Comparison of ENCODE assay signal across 16 cellular contexts in genomic region chr4:22235798-22236197, GRCh38.
DNase-seq lines count a peak whose midpoint lies in the region; ATAC-seq and TF ChIP-seq lines count a peak whose summit lies in the region.
"Had no signal": no experiment of that assay in that cellular context is flagged by ENCODE, and none has a peak within 500 bp of the region (broad histone marks: within the 10 kb centered on the region; RNA-seq: fewer than 3 reads in every experiment).

No MANE protein-coding gene starts in this region.

- H3F3A ChIP-seq in PC-3 (ENCODE audit: low read length, unreplicated experiment) = no peaks in the 10 kb centered on the region

- H3K36me3 ChIP-seq in heart right ventricle (no peaks in the 10 kb centered on the region), osteoblast (ENCODE audit: insufficient read depth, low read length) (no peaks in the 10 kb centered on the region), PC-3 (ENCODE audit: low read depth, low read length) (no peaks in the 10 kb centered on the region)

- H4K20me1 ChIP-seq in osteoblast (ENCODE audit: insufficient read depth, low read length) (no peaks in the 10 kb centered on the region), PC-3 (ENCODE audit: low read length) (no peaks in the 10 kb centered on the region)

- H3K4me2 ChIP-seq in osteoblast (ENCODE audit: insufficient read depth, low read length) = no peak overlapping the region
- no peak overlapping the region for H3K4me2 ChIP-seq in PC-3 (ENCODE audit: low read length)
- H3K4me2 ChIP-seq: KMS-11 had no signal

- H3K79me2 ChIP-seq in osteoblast (ENCODE audit: insufficient read depth, low read length) (no peaks in the 10 kb centered on the region), PC-3 (ENCODE audit: low read length) (no peaks in the 10 kb centered on the region)

- H3K9me2 ChIP-seq in PC-3 (replicated peaks; ENCODE audit: low read length) = no peaks in the 10 kb centered on the region

- ATAC-seq in heart right ventricle (peak in 7 of 8 donors; percentile 34 to 93 (median 55)), PC-3 (no peak), GM21367 (IDR thresholded peaks at IDR 0.05; ENCODE audit: unreplicated experiment) (no peak)
- ATAC-seq: GM12878 had no signal

- DNase-seq in D341Med (ENCODE audit: low spot score) (peak; percentile 69), DMS 273 (lab: John Stamatoyannopoulos, UW; ENCODE audit: unreplicated experiment) (peak; percentile 53), NCI-H69 (lab: John Stamatoyannopoulos, UW) (peak; percentile 12), heart right ventricle (peak; percentile 31 to 62), osteoblast (ENCODE audit: insufficient read length, low spot score, missing footprints) (no peak), PC-3 (no peak)
- DNase-seq: CD4-positive, CD25-positive, alpha-beta regulatory T cell; DND-41; IMR-90; NCI-H1092 treated with DMSO at 0.1 percent for 48 hours; NCI-H1436 treated with DMSO at 0.1 percent for 48 hours; NCI-H2029; NCI-H774 had no signal

- H3K9me3 ChIP-seq in heart right ventricle = no peaks in the 10 kb centered on the region
- H3K9me3 ChIP-seq in osteoblast (ENCODE audit: low read depth, low read length) = no peaks in the 10 kb centered on the region
- no peaks in the 10 kb centered on the region for H3K9me3 ChIP-seq in PC-3 (ENCODE audit: low read length)

- 40 to 44% methylated on average over 9 of the region's 9 CpGs for WGBS in heart right ventricle, 2 donors

- no peak overlapping the region for H3K9ac ChIP-seq in PC-3 (ENCODE audit: low read length)
- H3K9ac ChIP-seq: KMS-11 had no signal

- H3K4me3 ChIP-seq in heart right ventricle (no peak overlapping the region), osteoblast (ENCODE audit: insufficient read depth, low read length) (no peak overlapping the region), PC-3 (ENCODE audit: low read length) (no peak overlapping the region)
- H3K4me3 ChIP-seq: GM12878 had no signal

- CTCF ChIA-PET in PC-3 (lab: Charles Lee) = no interaction called here

- POLR2A ChIA-PET in PC-3 (lab: Charles Lee; ENCODE audit: unreplicated experiment) = no interaction called here

- peaks cover 0 to 4% (median 0%) of the 10 kb centered on the region in 9 donors for H3K4me1 ChIP-seq in heart right ventricle
- peaks cover 6% of the 10 kb centered on the region for H3K4me1 ChIP-seq in osteoblast (ENCODE audit: insufficient read depth, low read length)
- H3K4me1 ChIP-seq in PC-3 (ENCODE audit: insufficient read depth, low read length) = no peaks in the 10 kb centered on the region

- no peak for TF ChIP-seq CTCF in heart right ventricle (IDR thresholded peaks at IDR 0.05)
- no peak for TF ChIP-seq CTCF in osteoblast (IDR thresholded peaks at IDR 0.05; ENCODE audit: extremely low read depth, low read depth, low read length)
- TF ChIP-seq CTCF in PC-3 (conservative IDR thresholded peaks at IDR 0.05; ENCODE audit: low read depth, low read length) = no peak

- H2AFZ ChIP-seq in osteoblast (ENCODE audit: low read length) (no peak overlapping the region), PC-3 (ENCODE audit: low read length) (no peak overlapping the region)

- H3K27me3 ChIP-seq in heart right ventricle (peaks cover 0 to 10% (median 0%) of the 10 kb centered on the region in 7 donors), osteoblast (ENCODE audit: insufficient read depth, low read length) (peaks cover 3% of the 10 kb centered on the region), PC-3 (ENCODE audit: low read length) (no peaks in the 10 kb centered on the region)

- H3K27ac ChIP-seq in heart right ventricle (peak overlapping the region in 2 of 10 donors; percentile 31 to 34), osteoblast (ENCODE audit: low read depth, low read length) (no peak overlapping the region), PC-3 (ENCODE audit: low read length) (no peak overlapping the region)
- H3K27ac ChIP-seq: KMS-11 had no signal

- no TSS peak for BruUV-seq in PC-3 (replicated peaks; lab: Mats Ljungman, UMichigan)

- intact Hi-C loops in heart right ventricle (cut with DNase I) (no loop called here), PC-3 (cut with micrococcal nuclease) (no loop called here)

Comparison
In these comparisons a context has a peak if more than half of its experiments do, and no peak if none do; other contexts are left out.
1. DNase-seq: peak in D341Med (single experiment), DMS 273 (single experiment), NCI-H69 (single experiment) and heart right ventricle (2 of 2); none in osteoblast (single experiment) and PC-3 (single experiment).
2. ATAC-seq: peak in heart right ventricle (7 of 8); none in PC-3 (single experiment) and GM21367 (single experiment).